Comparison of ENCODE assay signal across 32 cellular contexts in the genomic region with DNA sequence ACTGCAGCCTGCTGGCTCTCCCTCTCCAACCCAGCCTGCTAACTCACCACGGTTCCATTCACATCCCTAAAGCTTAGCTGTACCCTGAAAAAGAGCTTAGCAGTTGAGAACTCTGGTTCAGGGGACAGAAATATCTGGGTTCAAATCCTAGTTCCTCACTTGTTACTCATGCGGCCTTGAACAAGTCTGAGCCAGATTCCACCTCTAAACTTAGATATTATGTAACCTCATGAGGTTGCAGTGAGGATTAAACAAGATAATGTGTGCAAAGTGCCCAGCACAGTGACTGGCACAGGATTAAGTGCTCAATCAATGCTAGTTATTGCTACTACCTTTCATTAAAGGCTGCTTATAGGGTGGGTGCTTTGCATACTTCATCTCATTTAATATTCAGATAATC. TPM values are rescaled to one million over a fixed set of nuclear protein-coding genes. Genes with fewer than 3 reads are reported as not detected.
DNase-seq lines count a peak whose midpoint lies in the region; ATAC-seq, FAIRE-seq and TF ChIP-seq lines count a peak whose summit lies in the region.
"Had no signal": no experiment of that assay in that cellular context is flagged by ENCODE, and none has a peak within 500 bp of the region (broad histone marks: within the 10 kb centered on the region; RNA-seq: fewer than 3 reads in every experiment).

No MANE protein-coding gene starts in this region.

- TF ChIP-seq CTCF in bronchial epithelial cell (IDR thresholded peaks at IDR 0.05; ENCODE audit: insufficient read depth, low read length, severe bottlenecking) (no peak), right atrium auricular region (IDR thresholded peaks at IDR 0.05) (no peak), psoas muscle (IDR thresholded peaks at IDR 0.05) (no peak), A673 (conservative IDR thresholded peaks at IDR 0.05; ENCODE audit: low read depth, low read length) (no peak), HFFc6 (IDR thresholded peaks at IDR 0.05) (no peak)

- H3K36me3 ChIP-seq in bronchial epithelial cell (ENCODE audit: control insufficient read depth, insufficient read depth, low read length), result no peaks in the 10 kb centered on the region
- no peaks in the 10 kb centered on the region for H3K36me3 ChIP-seq in right atrium auricular region
- no peaks in the 10 kb centered on the region for H3K36me3 ChIP-seq in psoas muscle (ENCODE audit: insufficient read depth in 1 of 2, low read depth in 1 of 2)
- H3K36me3 ChIP-seq in A673 (ENCODE audit: insufficient read depth, low read length, poor library complexity, severe bottlenecking), result no peaks in the 10 kb centered on the region
- H3K36me3 ChIP-seq: brain microvascular endothelial cell, upper lobe of right lung, WERI-Rb-1 had no signal

- H3K4me3 Mint-ChIP-seq in HFFc6, result no peak overlapping the region
- H3K4me3 Mint-ChIP-seq: activated CD4-positive, alpha-beta T cell treated with anti-CD3 and anti-CD28 coated beads, Interleukin-2, amount 10 ng/mL, durations not matched to agents 24 days and 14 days; activated T-cell treated with anti-CD3 and anti-CD28 coated beads, Interleukin-2, amount 50 U/mL, for 4 hours; nephron; T-helper 2 cell treated with Interferon-gamma antibody and Interleukin-4, amounts not matched to agents 5 μg/mL and 100 μg/mL, for 36 hours had no signal

- H3K27me3 Mint-ChIP-seq in HFFc6 (ENCODE audit: insufficient read depth), result no peaks in the 10 kb centered on the region; the same call in 1 of the 2 replicates

- H3K4me3 ChIP-seq in bronchial epithelial cell (ENCODE audit: low read depth, low read length) (no peak overlapping the region), right atrium auricular region (no peak overlapping the region), psoas muscle (no peak overlapping the region), A673 (ENCODE audit: low read depth, low read length, poor library complexity, severe bottlenecking) (no peak overlapping the region)
- H3K4me3 ChIP-seq: upper lobe of right lung had no signal

- no peaks in the 10 kb centered on the region for H3K9me3 Mint-ChIP-seq in HFFc6
- H3K9me3 Mint-ChIP-seq: activated CD4-positive, alpha-beta T cell treated with anti-CD3 and anti-CD28 coated beads, Interleukin-2, amount 10 ng/mL, durations not matched to agents 24 days and 14 days; T-helper 2 cell treated with Interferon-gamma antibody and Interleukin-4, amounts not matched to agents 5 μg/mL and 100 μg/mL, for 36 hours had no signal

- H3K36me3 Mint-ChIP-seq in HFFc6 (ENCODE audit: low read depth), result 0 out of 2 replicates have a peak, but pooled peaks cover 4% of the 10 kb centered on the region

- CTCF ChIA-PET in A673 (lab: Charles Lee), result interaction anchor here (1.0 kb wide), 1 partner anchor 17 kb away, joined by 4 read pairs; no protein-coding TSS in a partner anchor

- 35 to 51% (median 36%) methylated on average over 2 of the region's 2 CpGs for WGBS in psoas muscle, 3 donors

- H3K4me1 Mint-ChIP-seq in HFFc6 (ENCODE audit: low read depth), result peaks cover 30% of the 10 kb centered on the region
- H3K4me1 Mint-ChIP-seq: activated CD4-positive, alpha-beta T cell treated with anti-CD3 and anti-CD28 coated beads, Interleukin-2, amount 10 ng/mL, durations not matched to agents 24 days and 14 days had no signal

- peaks cover 0 to 13% of the 10 kb centered on the region in 2 donors for H3K4me1 ChIP-seq in right atrium auricular region
- H3K4me1 ChIP-seq in psoas muscle, result peaks cover 52% of the 10 kb centered on the region
- H3K4me1 ChIP-seq in A673 (ENCODE audit: insufficient read depth, low read length, poor library complexity, severe bottlenecking), result peaks cover 16% of the 10 kb centered on the region

- peak; percentile 71 to 85 (median 78) for ATAC-seq in psoas muscle
- ATAC-seq: activated T-cell treated with anti-CD3 and anti-CD28 coated beads, Interleukin-2, amount 50 U/mL, for 4 hours; PC-3; upper lobe of right lung had no signal

- H3K27me3 ChIP-seq in bronchial epithelial cell (ENCODE audit: control insufficient read depth, insufficient read depth, low read length) (no peaks in the 10 kb centered on the region), right atrium auricular region (no peaks in the 10 kb centered on the region), psoas muscle (ENCODE audit: insufficient read depth in 3 of 3, low read length in 2 of 3) (no peaks in the 10 kb centered on the region), A673 (replicated peaks; ENCODE audit: insufficient read depth, low read depth, low read length, poor library complexity) (no peaks in the 10 kb centered on the region)
- H3K27me3 ChIP-seq: brain microvascular endothelial cell, upper lobe of right lung had no signal

- POLR2A ChIA-PET in A673 (lab: Charles Lee; ENCODE audit: low non-redundant PET), result no interaction called here

- no peaks in the 10 kb centered on the region for H3K9me3 ChIP-seq in right atrium auricular region
- H3K9me3 ChIP-seq in psoas muscle, result no peaks in the 10 kb centered on the region
- H3K9me3 ChIP-seq in A673 (ENCODE audit: low read depth, low read length, poor library complexity, severe bottlenecking), result no peaks in the 10 kb centered on the region
- H3K9me3 ChIP-seq: upper lobe of right lung had no signal

- BruUV-seq in A673 (replicated peaks; lab: Mats Ljungman, UMichigan), result no TSS peak

- peak overlapping the region; percentile 52 to 73 for H3K27ac ChIP-seq in right atrium auricular region
- peak overlapping the region; percentile 88 for H3K27ac ChIP-seq in psoas muscle
- H3K27ac ChIP-seq in A673 (ENCODE audit: low read depth, low read length, poor library complexity, severe bottlenecking), result no peak overlapping the region
- H3K27ac ChIP-seq: brain microvascular endothelial cell, upper lobe of right lung, WERI-Rb-1 had no signal

- DNase-seq in NCI-H82 (lab: John Stamatoyannopoulos, UW) (peak; percentile 51), bronchial epithelial cell (ENCODE audit: low read depth) (peak; percentile 66), right atrium auricular region (ENCODE audit: low spot score) (no peak), psoas muscle (no peak), A673 (ENCODE audit: low spot score) (no peak), HFFc6 (no peak), AG08396 (ENCODE audit: low spot score) (no peak)
- DNase-seq: activated CD4-positive, alpha-beta T cell treated with anti-CD3 and anti-CD28 coated beads, Interleukin-2, amount 10 ng/mL, durations not matched to agents 24 days and 14 days; activated naive CD4-positive, alpha-beta T cell treated with Interleukin-2 at 50 U/mL for 16 hours; activated T-cell treated with anti-CD3 and anti-CD28 coated beads, Interleukin-2, amount 50 U/mL, for 4 hours; brain microvascular endothelial cell; effector CD8-positive, alpha-beta T cell; erythroblast; foreskin melanocyte; KG1; NCI-H1417 treated with DMSO at 0.1 percent for 48 hours; NCI-H2081 treated with DMSO at 0.1 percent for 48 hours; NCI-H446 treated with DMSO at 0.1 percent for 48 hours; PC-3; retina; stimulated activated CD4-positive, alpha-beta T cell treated with anti-CD3 and anti-CD28 coated beads, Interleukin-4, amount 100 ng/mL, for 1 hour; substantia nigra; upper lobe of right lung; WERI-Rb-1 had no signal

- H3K27ac Mint-ChIP-seq in HFFc6, result no peak overlapping the region
- H3K27ac Mint-ChIP-seq: activated CD4-positive, alpha-beta T cell treated with anti-CD3 and anti-CD28 coated beads, Interleukin-2, amount 10 ng/mL, durations not matched to agents 24 days and 14 days; T-helper 2 cell treated with Interferon-gamma antibody and Interleukin-4, amounts not matched to agents 5 μg/mL and 100 μg/mL, for 36 hours had no signal

- intact Hi-C loops in psoas muscle (cut with DNase I) (loop anchor here (5.0 kb wide), 1 partner anchor 41 kb away; a partner anchor contains a TSS), A673 (cut with micrococcal nuclease; ENCODE audit: unreplicated experiment) (no loop called here)

- FAIRE-seq in bronchial epithelial cell (lab: Jason Lieb, UNC), result no peak
- FAIRE-seq: colon, GM18507 had no signal

RNA-seq across cellular contexts. Expression of a gene that starts 41.3 kb away (rescaled TPM):
- 118 and 212 TPM in 2 replicates for total RNA-seq in bronchial epithelial cell
- 10 to 100 TPM; 13.4 to 20.4 TPM for total RNA-seq in right atrium auricular region
- 100 to 1,000 TPM in 3 of 4 donors, 10 to 100 TPM in 1; 64.4 to 215 (median 129) TPM for total RNA-seq in psoas muscle
- polyA plus RNA-seq in psoas muscle, result 100 to 1,000 TPM in 1 of 3 donors, 10 to 100 TPM in 1, 1 to 10 TPM in 1; 8.8 to 164 (median 70.7) TPM
- total RNA-seq in A673 (2021), result 245 and 273 TPM in 2 replicates
- 10 to 100 TPM; 39.3 to 88.4 (median 74.8) TPM for total RNA-seq in HFFc6 (2021; fragmentation: NEBNext Ultra II Directional; extraction: Animal tissue kit (Norgen Biotek cat#: 25700))

RNA-seq across cellular contexts. Expression of a gene that starts 52.1 kb away (rescaled TPM):
- 2.9 and 4.2 TPM in 2 replicates for total RNA-seq in bronchial epithelial cell
- not detected for total RNA-seq in right atrium auricular region
- total RNA-seq in psoas muscle, result under 1 TPM in 3 of 4 donors, not detected in 1; 0.34 to 0.54 (median 0.42) TPM
- under 1 TPM; 0.05 to 0.16 (median 0.11) TPM for polyA plus RNA-seq in psoas muscle
- not detected in 2 replicates for total RNA-seq in A673 (2021)
- not detected for total RNA-seq in HFFc6 (2021; fragmentation: NEBNext Ultra II Directional; extraction: Animal tissue kit (Norgen Biotek cat#: 25700))
- total RNA-seq: activated CD4-positive, alpha-beta T cell treated with anti-CD3 and anti-CD28 coated beads, Interleukin-2, amount 10 ng/mL, durations not matched to agents 24 days and 14 days; Daoy; liver; mononuclear cell; osteocyte had no signal
- polyA plus RNA-seq: liver had no signal

Comparison
In these comparisons a context has a peak if more than half of its experiments do, and no peak if none do; other contexts are left out.
1. DNase-seq: peak in NCI-H82 (single experiment) and bronchial epithelial cell (single experiment); none in right atrium auricular region (single experiment), psoas muscle (0 of 2), A673 (single experiment), HFFc6 (single experiment) and AG08396 (single experiment).